Comparison of ENCODE assay signal across 34 cellular contexts in the genomic region with DNA sequence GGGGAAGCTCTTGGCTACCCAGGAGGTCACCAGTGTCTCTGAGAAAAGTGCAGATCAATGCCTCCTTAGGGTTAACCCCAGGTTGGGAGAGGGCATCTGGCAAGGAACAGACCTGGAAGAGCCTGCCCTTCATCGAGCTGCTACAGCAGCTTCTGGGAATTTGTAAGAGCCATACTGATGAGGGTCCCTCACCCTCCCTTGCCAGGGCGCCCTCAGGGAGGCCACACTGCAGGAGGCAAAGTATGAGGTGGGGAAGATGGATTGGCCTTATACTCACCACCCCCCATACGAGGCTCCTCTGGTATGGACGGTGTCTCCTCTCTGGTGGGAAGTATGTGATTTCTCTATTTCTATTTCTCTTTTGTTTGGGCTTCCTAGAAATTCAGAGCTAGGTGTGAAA.
"Had no signal": no experiment of that assay in that cellular context is flagged by ENCODE, and none has a peak within 500 bp of the region (broad histone marks: within the 10 kb centered on the region; RNA-seq: fewer than 3 reads in every experiment).

No MANE protein-coding gene starts in this region.

- H3K4me3 ChIP-seq: MG63 had no signal

- H3K27ac ChIP-seq: KMS-11 had no signal

- H3K4me2 ChIP-seq: KMS-11 had no signal

- H3K27me3 ChIP-seq: MG63 had no signal

- DNase-seq: Karpas-422, Kasumi-1, MG63, MM.1S, MV-4-11, NCI-H1048, NCI-H1092, NCI-H1092 treated with DMSO at 0.1 percent for 48 hours, NCI-H1105, NCI-H1105 treated with DMSO at 0.1 percent for 48 hours, NCI-H1417, NCI-H1417 treated with DMSO at 0.1 percent for 48 hours, NCI-H1436, NCI-H1436 treated with DMSO at 0.1 percent for 48 hours, NCI-H146, NCI-H1694, NCI-H1694 treated with DMSO at 0.1 percent for 48 hours, NCI-H187, NCI-H187 treated with DMSO at 0.1 percent for 48 hours, NCI-H1930, NCI-H2029, NCI-H2029 treated with DMSO at 0.1 percent for 48 hours, NCI-H2081, NCI-H2081 treated with DMSO at 0.1 percent for 48 hours, NCI-H2107, NCI-H2171, NCI-H2171 treated with DMSO at 0.1 percent for 48 hours, NCI-H2227 treated with DMSO at 0.1 percent for 48 hours, NCI-H226, NCI-H345, NCI-H446, NCI-H446 treated with DMSO at 0.1 percent for 48 hours, NCI-H510A had no signal

- H3K9me3 ChIP-seq: MG63 had no signal

- H3K9ac ChIP-seq: KMS-11 had no signal

- H3K36me3 ChIP-seq: MG63 had no signal
